11 cellular contexts compared by ENCODE assay signal in the genomic region with DNA sequence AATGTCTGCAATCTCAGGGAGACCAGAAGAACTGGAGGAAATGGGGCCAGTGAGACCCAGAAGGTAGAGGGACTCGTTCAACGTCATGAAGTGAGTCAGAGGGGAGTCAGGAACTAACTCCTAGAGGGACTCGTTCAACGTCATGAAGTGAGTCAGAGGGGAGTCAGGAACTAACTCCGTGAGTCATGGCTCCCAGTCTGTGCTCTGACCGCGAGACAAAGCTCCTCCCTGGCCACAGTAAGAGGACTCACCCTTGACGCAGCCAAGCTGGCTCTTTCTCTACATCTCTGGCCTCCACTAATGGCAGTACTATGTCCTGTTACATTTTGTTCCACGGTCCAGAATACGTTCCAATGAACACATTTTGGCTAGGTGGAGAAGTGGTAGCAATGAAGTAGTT.
DNase-seq lines count a peak whose midpoint lies in the region; FAIRE-seq and TF ChIP-seq lines count a peak whose summit lies in the region.
"Had no signal": no experiment of that assay in that cellular context is flagged by ENCODE, and none has a peak within 500 bp of the region (broad histone marks: within the 10 kb centered on the region; RNA-seq: fewer than 3 reads in every experiment).

No MANE protein-coding gene starts in this region.

- peak; percentile 64 for DNase-seq in H54 (ENCODE audit: insufficient read length, low spot score)
- DNase-seq in epithelial cell of prostate (ENCODE audit: low read depth, low spot score): peak; percentile 94
- DNase-seq in skeletal muscle cell (ENCODE audit: low read depth): peak; percentile 98
- DNase-seq in transverse colon: no peak
- no peak for DNase-seq in mesothelial cell of epicardium (ENCODE audit: low spot score in 2 of 2, unreplicated experiment in 2 of 2)
- DNase-seq in T-helper 9 cell: no peak
- no peak for DNase-seq in stimulated activated naive CD4-positive, alpha-beta T cell treated with Interleukin-2 at 50 U/mL for 16 hours (lab: John Stamatoyannopoulos, UW)
- DNase-seq: central memory CD4-positive, alpha-beta T cell; NCI-H1417 treated with DMSO at 0.1 percent for 48 hours; ovary had no signal

- TF ChIP-seq CTCF in transverse colon (IDR thresholded peaks at IDR 0.05): no peak
- no peak for TF ChIP-seq CTCF in mesothelial cell of epicardium (IDR thresholded peaks at IDR 0.05; ENCODE audit: unreplicated experiment)

- no peaks in the 10 kb centered on the region for H3K4me1 ChIP-seq in transverse colon

- peak overlapping the region; percentile 78 for H3K27ac ChIP-seq in epithelial cell of prostate
- H3K27ac ChIP-seq in transverse colon: no peak overlapping the region
- H3K27ac ChIP-seq: ovary had no signal

- H3K4me3 ChIP-seq in skeletal muscle cell (ENCODE audit: low read depth, low read length) (no peak overlapping the region), transverse colon (no peak overlapping the region)
- H3K4me3 ChIP-seq: ovary had no signal

- H3K9me3 Mint-ChIP-seq in mesothelial cell of epicardium: peaks cover 6% of the 10 kb centered on the region

- H3K36me3 ChIP-seq in transverse colon: no peaks in the 10 kb centered on the region
- H3K36me3 ChIP-seq: ovary had no signal

- H3K36me3 Mint-ChIP-seq in mesothelial cell of epicardium: no peaks in the 10 kb centered on the region

- FAIRE-seq in H54 (lab: Jason Lieb, UNC): peak; percentile 100

- no peaks in the 10 kb centered on the region for H3K27me3 ChIP-seq in transverse colon
- H3K27me3 ChIP-seq: ovary had no signal

- no peaks in the 10 kb centered on the region for H3K9me3 ChIP-seq in transverse colon
- H3K9me3 ChIP-seq: ovary had no signal

- H3K27ac Mint-ChIP-seq in mesothelial cell of epicardium: no peak overlapping the region

- intact Hi-C loops in transverse colon (cut with DNase I; ENCODE audit: low total_unique reads): no loop called here

- TF ChIP-seq EP300 in transverse colon (IDR thresholded peaks at IDR 0.05; ENCODE audit: low read depth): no peak

- WGBS in transverse colon (ENCODE audit: low coverage in 1 of 2), 2 donors: 81 to 88% methylated on average over 7 to 10 of the region's 10 CpGs

- H3K4me3 Mint-ChIP-seq in mesothelial cell of epicardium: no peak overlapping the region

- H3K27me3 Mint-ChIP-seq in mesothelial cell of epicardium (ENCODE audit: low read depth): no peaks in the 10 kb centered on the region

- TF ChIP-seq POLR2A in H54 (IDR thresholded peaks at IDR 0.05; ENCODE audit: low read depth, low read length) (no peak; the same call in 1 of the 2 replicates), transverse colon (IDR thresholded peaks at IDR 0.05) (no peak)

- in situ Hi-C loops in transverse colon (cut with MboI; ENCODE audit: low pct_ligation_motif_present in 1 of 4, low pct_unique_long_range_greater_than_20kb in 1 of 4, low sequenced_read_pairs in 3 of 4): no loop called here

- no peaks in the 10 kb centered on the region for H3K4me1 Mint-ChIP-seq in mesothelial cell of epicardium

TF ChIP-seq in PFSK-1, 5 proteins besides CTCF, POLR2A, EP300 and RAD21:
- no peak for TF ChIP-seq TAF1 (IDR thresholded peaks at IDR 0.05; ENCODE audit: borderline replicate concordance, insufficient read depth, low read length)
- peak; percentile 27; the same call in 1 of the 2 replicates for TF ChIP-seq POLR2AphosphoS5 (IDR thresholded peaks at IDR 0.05; ENCODE audit: low read depth, low read length)
- TF ChIP-seq, protein P1, sequence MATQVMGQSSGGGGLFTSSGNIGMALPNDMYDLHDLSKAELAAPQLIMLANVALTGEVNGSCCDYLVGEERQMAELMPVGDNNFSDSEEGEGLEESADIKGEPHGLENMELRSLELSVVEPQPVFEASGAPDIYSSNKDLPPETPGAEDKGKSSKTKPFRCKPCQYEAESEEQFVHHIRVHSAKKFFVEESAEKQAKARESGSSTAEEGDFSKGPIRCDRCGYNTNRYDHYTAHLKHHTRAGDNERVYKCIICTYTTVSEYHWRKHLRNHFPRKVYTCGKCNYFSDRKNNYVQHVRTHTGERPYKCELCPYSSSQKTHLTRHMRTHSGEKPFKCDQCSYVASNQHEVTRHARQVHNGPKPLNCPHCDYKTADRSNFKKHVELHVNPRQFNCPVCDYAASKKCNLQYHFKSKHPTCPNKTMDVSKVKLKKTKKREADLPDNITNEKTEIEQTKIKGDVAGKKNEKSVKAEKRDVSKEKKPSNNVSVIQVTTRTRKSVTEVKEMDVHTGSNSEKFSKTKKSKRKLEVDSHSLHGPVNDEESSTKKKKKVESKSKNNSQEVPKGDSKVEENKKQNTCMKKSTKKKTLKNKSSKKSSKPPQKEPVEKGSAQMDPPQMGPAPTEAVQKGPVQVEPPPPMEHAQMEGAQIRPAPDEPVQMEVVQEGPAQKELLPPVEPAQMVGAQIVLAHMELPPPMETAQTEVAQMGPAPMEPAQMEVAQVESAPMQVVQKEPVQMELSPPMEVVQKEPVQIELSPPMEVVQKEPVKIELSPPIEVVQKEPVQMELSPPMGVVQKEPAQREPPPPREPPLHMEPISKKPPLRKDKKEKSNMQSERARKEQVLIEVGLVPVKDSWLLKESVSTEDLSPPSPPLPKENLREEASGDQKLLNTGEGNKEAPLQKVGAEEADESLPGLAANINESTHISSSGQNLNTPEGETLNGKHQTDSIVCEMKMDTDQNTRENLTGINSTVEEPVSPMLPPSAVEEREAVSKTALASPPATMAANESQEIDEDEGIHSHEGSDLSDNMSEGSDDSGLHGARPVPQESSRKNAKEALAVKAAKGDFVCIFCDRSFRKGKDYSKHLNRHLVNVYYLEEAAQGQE (IDR thresholded peaks at IDR 0.05; ENCODE audit: insufficient read depth in 1 of 2, low read depth in 2 of 2, low read length in 2 of 2): no peak
- TF ChIP-seq SIN3A (IDR thresholded peaks at IDR 0.05; ENCODE audit: borderline replicate concordance, insufficient read depth, low read length): 0 out of 2 replicates have a peak, but pooled peaks have one; percentile 18
- TF ChIP-seq FOXP2 (optimal IDR thresholded peaks at IDR 0.05; ENCODE audit: borderline replicate concordance, extremely low read depth, extremely low read length, insufficient read depth): peak; percentile 52

Comparison
In these comparisons a context has a peak if more than half of its experiments do, and no peak if none do; other contexts are left out.
1. DNase-seq: peak in H54 (single experiment), epithelial cell of prostate (single experiment) and skeletal muscle cell (single experiment); none in transverse colon (single experiment), mesothelial cell of epicardium (0 of 2), T-helper 9 cell (single experiment) and stimulated activated naive CD4-positive, alpha-beta T cell treated with Interleukin-2 at 50 U/mL for 16 hours (single experiment).